8 cellular contexts compared by ENCODE assay signal in the genomic region with DNA sequence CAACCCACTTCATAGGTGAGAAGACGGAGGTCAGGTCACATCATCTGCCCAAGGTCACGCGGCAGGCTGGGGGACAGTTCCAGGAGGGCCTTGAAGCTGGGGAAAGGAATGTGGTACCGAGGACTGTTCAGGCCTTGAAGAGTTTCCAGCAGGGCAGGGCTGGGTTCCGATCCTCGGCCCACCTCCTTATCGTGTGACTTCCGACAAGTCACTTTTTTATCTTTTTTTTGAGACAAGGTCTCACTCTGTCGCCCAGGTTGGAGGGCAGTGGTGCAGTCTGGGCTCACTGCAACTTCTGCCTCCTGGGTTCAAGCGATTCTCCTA. TPM values are rescaled to one million over a fixed set of nuclear protein-coding genes. Genes with fewer than 3 reads are reported as not detected.
DNase-seq lines count a peak whose midpoint lies in the region; ATAC-seq and TF ChIP-seq lines count a peak whose summit lies in the region.

No MANE protein-coding gene starts in this region.

- H2BK120ac ChIP-seq in mesenchymal stem cell (ENCODE audit: low read depth, low read length) = no peak overlapping the region

- no peak for TF ChIP-seq CTCF in cardiac fibroblast (IDR thresholded peaks at IDR 0.05; ENCODE audit: low read depth, low read length)

- H3K79me1 ChIP-seq in mesenchymal stem cell (replicated peaks; ENCODE audit: low read length, poor library complexity, severe bottlenecking) = peaks cover 24% of the 10 kb centered on the region

- H3K4me1 ChIP-seq in ACC112 (ENCODE audit: control insufficient read depth, insufficient read depth, low read length, unreplicated experiment) (peaks cover 43% of the 10 kb centered on the region), mesenchymal stem cell (ENCODE audit: control insufficient read depth, insufficient read depth, low read depth, low read length) (peaks cover 49% of the 10 kb centered on the region)

- H2AK5ac ChIP-seq in mesenchymal stem cell (ENCODE audit: low read length, severe bottlenecking) = peak overlapping the region; percentile 5

- no peak for DNase-seq in Jurkat, Clone E6-1 (ENCODE audit: low read depth, low spot score)
- peak; percentile 40 to 41 for DNase-seq in cardiac fibroblast (ENCODE audit: low read depth in 2 of 2)
- DNase-seq in mesenchymal stem cell = peak; percentile 26
- no peak for DNase-seq in effector CD8-positive, alpha-beta T cell (lab: John Stamatoyannopoulos, UW)
- DNase-seq in SIG-M5 (lab: John Stamatoyannopoulos, UW) = no peak
- no peak for DNase-seq in hippocampal formation (lab: John Stamatoyannopoulos, UW)

- 39% methylated on average over 10 of the region's 10 CpGs for WGBS in mesenchymal stem cell

- H3K4ac ChIP-seq in mesenchymal stem cell (ENCODE audit: low read depth in 1 of 2, low read length in 2 of 2) = peak overlapping the region; percentile 36 to 93

- H3K27ac ChIP-seq in ACC112 (ENCODE audit: low read depth, low read length) (peak overlapping the region; percentile 50), mesenchymal stem cell (ENCODE audit: low read length, poor library complexity, severe bottlenecking) (peak overlapping the region; percentile 7)

- no peaks in the 10 kb centered on the region for H3K27me3 ChIP-seq in ACC112 (ENCODE audit: insufficient read depth, low read length)
- H3K27me3 ChIP-seq in mesenchymal stem cell (ENCODE audit: control insufficient read depth in 1 of 2, insufficient read depth in 1 of 2, low read length in 2 of 2) = no peaks in the 10 kb centered on the region

- peak overlapping the region; percentile 43 to 87 for H3K18ac ChIP-seq in mesenchymal stem cell (ENCODE audit: low read depth in 1 of 2, low read length in 2 of 2)

- H3K36me3 ChIP-seq in ACC112 (ENCODE audit: insufficient read depth, low read length) = peaks cover 6% of the 10 kb centered on the region; the same call in 1 of the 2 replicates
- peaks cover 34 to 40% of the 10 kb centered on the region in 2 experiments for H3K36me3 ChIP-seq in mesenchymal stem cell (ENCODE audit: control insufficient read depth in 1 of 2, insufficient read depth in 2 of 2, low read depth in 1 of 2, low read length in 2 of 2)

- H2AFZ ChIP-seq in ACC112 (ENCODE audit: low read length, unreplicated experiment) = peak overlapping the region; percentile 79
- peak overlapping the region; percentile 75 for H2AFZ ChIP-seq in mesenchymal stem cell (ENCODE audit: low read depth, low read length)

- H2BK5ac ChIP-seq in mesenchymal stem cell (ENCODE audit: low read depth, low read length, poor library complexity, severe bottlenecking) = peak overlapping the region; percentile 71

- H2BK12ac ChIP-seq in mesenchymal stem cell (ENCODE audit: low read length in 2 of 2) = no peak overlapping the region

- no peak for ATAC-seq in GM21526 (IDR thresholded peaks at IDR 0.05; ENCODE audit: low FRiP score, unreplicated experiment)

- H3K4me3 ChIP-seq in ACC112 (ENCODE audit: low read depth, low read length) = peak overlapping the region; percentile 95
- H3K4me3 ChIP-seq in Jurkat, Clone E6-1 (ENCODE audit: low read length) = peak overlapping the region; percentile 96
- peak overlapping the region; percentile 79 to 92 for H3K4me3 ChIP-seq in cardiac fibroblast (replicated peaks in 1 of 2; ENCODE audit: low read depth in 2 of 2, low read length in 2 of 2)
- peak overlapping the region; percentile 86 to 92 for H3K4me3 ChIP-seq in mesenchymal stem cell (ENCODE audit: insufficient read depth in 1 of 2, low read depth in 1 of 2, low read length in 2 of 2)

- H2BK15ac ChIP-seq in mesenchymal stem cell (ENCODE audit: low read depth, poor library complexity, severe bottlenecking) = peak overlapping the region; percentile 4

- peaks cover 20% of the 10 kb centered on the region for H3K79me2 ChIP-seq in ACC112 (ENCODE audit: control insufficient read depth, insufficient read depth, low read length, unreplicated experiment)

- peak overlapping the region in 1 of 2 experiments; percentile 91 for H3K23ac ChIP-seq in mesenchymal stem cell (ENCODE audit: low read length in 2 of 2)

- peak overlapping the region in 1 of 2 experiments; percentile 56 for H3K14ac ChIP-seq in mesenchymal stem cell (ENCODE audit: low read length in 2 of 2)

- no peak overlapping the region for H4K91ac ChIP-seq in mesenchymal stem cell (ENCODE audit: low read length)

- peak overlapping the region; percentile 46 for H3K4me2 ChIP-seq in mesenchymal stem cell (ENCODE audit: low read length, poor library complexity, severe bottlenecking)

- H3K9me3 ChIP-seq in mesenchymal stem cell (ENCODE audit: control insufficient read depth, low read length) = no peaks in the 10 kb centered on the region

- H3K9ac ChIP-seq in mesenchymal stem cell (ENCODE audit: low read length) = peak overlapping the region; percentile 92

- peak overlapping the region; percentile 97 for H4K8ac ChIP-seq in mesenchymal stem cell (ENCODE audit: low read length)

RNA-seq across cellular contexts. Expression of a gene that starts 0.6 kb away (rescaled TPM):
- polyA plus RNA-seq in Jurkat, Clone E6-1 (2012; ENCODE audit: insufficient read depth, insufficient read length) = 249 TPM
- polyA plus RNA-seq in mesenchymal stem cell (2013, experiment 1 of 2) = 104 TPM
- 106 TPM for polyA plus RNA-seq in mesenchymal stem cell (2013, experiment 2 of 2)

RNA-seq across cellular contexts. Expression of a gene that starts 7.7 kb away (rescaled TPM):
- polyA plus RNA-seq in Jurkat, Clone E6-1 (2012; ENCODE audit: insufficient read depth, insufficient read length) = not detected
- 84.2 TPM for polyA plus RNA-seq in mesenchymal stem cell (2013, experiment 1 of 2)
- polyA plus RNA-seq in mesenchymal stem cell (2013, experiment 2 of 2) = 79.4 TPM

RNA-seq across cellular contexts. Expression of a gene that starts 21.0 kb away (rescaled TPM):
- polyA plus RNA-seq in Jurkat, Clone E6-1 (2012; ENCODE audit: insufficient read depth, insufficient read length) = not detected
- polyA plus RNA-seq in mesenchymal stem cell (2013, experiment 1 of 2) = 22.4 TPM
- 22.5 TPM for polyA plus RNA-seq in mesenchymal stem cell (2013, experiment 2 of 2)

RNA-seq across cellular contexts. Expression of a gene that starts 27.2 kb away (rescaled TPM):
- polyA plus RNA-seq in Jurkat, Clone E6-1 (2012; ENCODE audit: insufficient read depth, insufficient read length) = 20.6 TPM
- 12.1 TPM for polyA plus RNA-seq in mesenchymal stem cell (2013, experiment 1 of 2)
- 11.5 TPM for polyA plus RNA-seq in mesenchymal stem cell (2013, experiment 2 of 2)

Comparison
In these comparisons a context has a peak if more than half of its experiments do, and no peak if none do; other contexts are left out.
1. DNase-seq: peak in cardiac fibroblast (2 of 2) and mesenchymal stem cell (single experiment); none in Jurkat, Clone E6-1 (single experiment), effector CD8-positive, alpha-beta T cell (single experiment), SIG-M5 (single experiment) and hippocampal formation (0 of 2).
2. Peak in every context shown above with its lines, with median percentiles within 50 percentile points of each other: H3K4me3 ChIP-seq.